Comparison of ENCODE assay signal across 16 cellular contexts in the genomic region with DNA sequence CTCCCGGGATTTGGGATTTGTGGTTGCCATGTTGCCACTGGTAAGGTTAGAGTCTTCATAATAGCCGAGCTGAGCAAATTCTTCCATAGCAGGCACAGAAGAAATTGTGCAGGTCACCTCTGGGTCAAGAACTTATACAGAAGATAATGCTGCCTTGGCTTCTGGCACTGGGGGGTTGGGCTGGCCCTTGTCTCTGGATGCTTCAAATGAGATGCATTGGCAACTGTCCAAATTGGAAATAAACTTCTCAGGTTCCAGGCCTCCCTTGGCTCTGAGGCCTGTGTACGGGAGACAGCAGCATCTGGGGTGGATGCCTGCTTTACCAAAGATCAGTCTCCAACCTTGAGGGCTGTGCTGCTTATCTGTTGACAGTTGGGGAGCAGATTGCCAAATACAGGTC. TPM values are rescaled to one million over a fixed set of nuclear protein-coding genes. Genes with fewer than 3 reads are reported as not detected.
DNase-seq lines count a peak whose midpoint lies in the region; ATAC-seq, FAIRE-seq and TF ChIP-seq lines count a peak whose summit lies in the region.
"Had no signal": no experiment of that assay in that cellular context is flagged by ENCODE, and none has a peak within 500 bp of the region (broad histone marks: within the 10 kb centered on the region; RNA-seq: fewer than 3 reads in every experiment).

No MANE protein-coding gene starts in this region.

- RAD21 ChIA-PET in GM12878 (lab: Charles Lee; ENCODE audit: unreplicated experiment), result interaction anchor here (1.0 kb wide), 2 partner anchors 10 to 55 kb away, joined by 3 to 4 read pairs; no protein-coding TSS in a partner anchor

- SMC1A ChIA-PET in GM12878 (lab: Charles Lee; ENCODE audit: uncharacterized antibody, unreplicated experiment), result interaction anchor here (1.3 kb wide), 1 partner anchor 9 kb away, joined by 3 read pairs; no protein-coding TSS in a partner anchor

- no TSS peak for BruUV-seq in GM12878 (replicated peaks; lab: Mats Ljungman, UMichigan)

- peaks cover 0 to 3% of the 10 kb centered on the region in 2 donors for H3K27me3 Mint-ChIP-seq in natural killer cell (ENCODE audit: low read depth in 2 of 2)
- H3K27me3 Mint-ChIP-seq: IgD-negative memory B cell had no signal

- no peak overlapping the region for H3K4me2 ChIP-seq in GM12878 (ENCODE audit: control insufficient read depth, insufficient read depth)

- 88% methylated on average over 3 of the region's 3 CpGs for WGBS in GM12878 (ENCODE audit: insufficient coverage, insufficient replicate concordance, low lambda C conversion rate, missing lambda C conversion rate)
- 80 to 98% (median 86%) methylated on average over 3 of the region's 3 CpGs for WGBS in spleen, 5 donors

- no peaks in the 10 kb centered on the region for H3K36me3 Mint-ChIP-seq in natural killer cell
- H3K36me3 Mint-ChIP-seq: activated naive CD8-positive, alpha-beta T cell treated with anti-CD3 and anti-CD28 coated beads for 36 hours; IgD-negative memory B cell had no signal

- POLR2A ChIA-PET in GM12878 (lab: Charles Lee), result no interaction called here

- peak; percentile 18; the same call in 1 of the 3 replicates for ATAC-seq in GM12878
- ATAC-seq in natural killer cell, result no peak
- ATAC-seq in HG03520 (IDR thresholded peaks at IDR 0.05; ENCODE audit: unreplicated experiment), result no peak

- CTCF ChIA-PET in GM12878 (lab: Yijun Ruan, JAX), result interaction anchor here (0.9 to 1.2 kb wide), 2 partner anchors 8 to 118 kb away, joined by 3 to 5 read pairs; no protein-coding TSS in a partner anchor

- no peaks in the 10 kb centered on the region for H4K20me1 ChIP-seq in GM12878 (ENCODE audit: control insufficient read depth, insufficient read depth)

- H3K4me3 ChIP-seq in GM12878, result no peak overlapping the region
- H3K4me3 ChIP-seq in spleen, result no peak overlapping the region
- H3K4me3 ChIP-seq: lung, uterus had no signal

- no peaks in the 10 kb centered on the region for H3K36me3 ChIP-seq in GM12878 (ENCODE audit: control insufficient read depth in 2 of 2, insufficient read depth in 2 of 2, low read length in 1 of 2)
- no peaks in the 10 kb centered on the region for H3K36me3 ChIP-seq in spleen
- H3K36me3 ChIP-seq: uterus had no signal

- no peaks in the 10 kb centered on the region for H3K4me1 ChIP-seq in GM12878 (ENCODE audit: control insufficient read depth, insufficient read depth, low read length)
- no peaks in the 10 kb centered on the region for H3K4me1 ChIP-seq in spleen
- H3K4me1 ChIP-seq: uterus had no signal

- H3K27ac Mint-ChIP-seq in natural killer cell, result no peak overlapping the region
- H3K27ac Mint-ChIP-seq: activated naive CD8-positive, alpha-beta T cell treated with anti-CD3 and anti-CD28 coated beads for 36 hours; B cell; IgD-negative memory B cell had no signal

- intact Hi-C loops in GM12878 (cut with micrococcal nuclease; ENCODE audit: unreplicated experiment) (no loop called here), natural killer cell (cut with micrococcal nuclease) (no loop called here), spleen (cut with DNase I; ENCODE audit: low total_unique reads) (no loop called here)

- FAIRE-seq in GM12878 (lab: Jason Lieb, UNC), result no peak

- no peaks in the 10 kb centered on the region for H3K79me2 ChIP-seq in GM12878 (ENCODE audit: control insufficient read depth, insufficient read depth, low read length)

- no peak overlapping the region for H3K9ac ChIP-seq in GM12878 (ENCODE audit: control insufficient read depth, insufficient read depth, low read length)

- H3K9me3 ChIP-seq in GM12878 (replicated peaks; ENCODE audit: control insufficient read depth, insufficient read depth, low read length), result no peaks in the 10 kb centered on the region
- no peaks in the 10 kb centered on the region for H3K9me3 ChIP-seq in spleen
- H3K9me3 ChIP-seq: uterus had no signal

- in situ Hi-C loops in G401 (cut with HindIII; ENCODE audit: low sequenced_read_pairs) (no loop called here), GM12878 (cut with MboI) (no loop called here)

- H3K27ac ChIP-seq in GM12878 (ENCODE audit: control insufficient read depth, insufficient read depth) (no peak overlapping the region), spleen (no peak overlapping the region)
- H3K27ac ChIP-seq: uterus had no signal

- H3K4me1 Mint-ChIP-seq in natural killer cell, result no peaks in the 10 kb centered on the region
- H3K4me1 Mint-ChIP-seq: activated naive CD8-positive, alpha-beta T cell treated with anti-CD3 and anti-CD28 coated beads for 36 hours; B cell; IgD-negative memory B cell had no signal

- H3K4me3 Mint-ChIP-seq in natural killer cell, result no peak overlapping the region
- H3K4me3 Mint-ChIP-seq: activated naive CD8-positive, alpha-beta T cell treated with anti-CD3 and anti-CD28 coated beads for 36 hours; B cell; IgD-negative memory B cell had no signal

- TF ChIP-seq POLR2A in GM12878 (IDR thresholded peaks at IDR 0.05; ENCODE audit: low read depth, low read length) (no peak), spleen (IDR thresholded peaks at IDR 0.05) (no peak)

- H3K9me3 Mint-ChIP-seq in natural killer cell, result no peaks in the 10 kb centered on the region
- H3K9me3 Mint-ChIP-seq: activated naive CD8-positive, alpha-beta T cell treated with anti-CD3 and anti-CD28 coated beads for 36 hours; IgD-negative memory B cell had no signal

- no peak overlapping the region for H2AFZ ChIP-seq in GM12878 (ENCODE audit: control insufficient read depth, low read depth, low read length)

- TF ChIP-seq RAD21 in GM12878 (IDR thresholded peaks at IDR 0.05; ENCODE audit: insufficient read depth, low read depth, low read length), result no peak

- DNase-seq in COLO668 (lab: John Stamatoyannopoulos, UW; ENCODE audit: unreplicated experiment), result peak; percentile 22
- DNase-seq in G401 (ENCODE audit: low spot score), result peak; percentile 34
- DNase-seq in NCI-H2196 (lab: John Stamatoyannopoulos, UW; ENCODE audit: unreplicated experiment), result peak; percentile 69
- no peak for DNase-seq in GM12878 (ENCODE audit: low read depth, low spot score)
- DNase-seq in iPS-NIHi7 (ENCODE audit: extremely low spot score), result no peak
- DNase-seq in natural killer cell, result no peak
- no peak for DNase-seq in spleen
- DNase-seq: activated CD4-positive, alpha-beta T cell treated with anti-CD3 and anti-CD28 coated beads for 48 hours; activated naive CD8-positive, alpha-beta T cell treated with anti-CD3 and anti-CD28 coated beads for 36 hours; cerebellar nuclear complex; stimulated activated naive CD4-positive, alpha-beta T cell treated with Interleukin-2 at 50 U/mL for 16 hours; uterus had no signal

- H3K27me3 ChIP-seq in GM12878 (replicated peaks in 1 of 2; ENCODE audit: control insufficient read depth in 2 of 2, insufficient read depth in 2 of 2, low read length in 1 of 2) (no peaks in the 10 kb centered on the region), spleen (replicated peaks in 1 of 7) (no peaks in the 10 kb centered on the region)
- H3K27me3 ChIP-seq: uterus had no signal

- TF ChIP-seq CTCF in GM12878 (IDR thresholded peaks at IDR 0.05 in 2 of 3, conservative IDR thresholded peaks at IDR 0.05 in 1 of 3; ENCODE audit: control insufficient read depth in 2 of 3, extremely low read depth in 1 of 3, insufficient read depth in 1 of 3, low read depth in 3 of 3, low read length in 3 of 3) (no peak), natural killer cell (IDR thresholded peaks at IDR 0.05) (no peak), spleen (IDR thresholded peaks at IDR 0.05 in 8 of 11, conservative IDR thresholded peaks at IDR 0.05 in 3 of 11) (no peak)

- TF ChIP-seq EP300 in GM12878 (IDR thresholded peaks at IDR 0.05; ENCODE audit: borderline replicate concordance in 1 of 2, control insufficient read depth in 1 of 2, low read depth in 2 of 2, low read length in 2 of 2), result no peak

TF ChIP-seq in GM12878, 131 proteins besides CTCF, POLR2A, EP300 and RAD21 (continues in another document):
- no peak for TF ChIP-seq KLF5 (IDR thresholded peaks at IDR 0.05; ENCODE audit: partially characterized antibody)

RNA-seq across cellular contexts. Expression of gene MYO6, which starts 26.2 kb away (rescaled TPM):
- total RNA-seq in G401 (2014; rRNA removed; shearing (Covaris generic)), result 1.2 and 4.3 TPM in 2 replicates
- total RNA-seq in GM12878 (2013; cell fraction: nucleolus; rRNA removed), result 31.1 and 32.1 TPM in 2 replicates
- total RNA-seq in GM12878 (2014; rRNA removed) (9.7 and 11.6 TPM in 2 replicates), GM12878 (2014; rRNA removed; fragmentation: Illumina TruSeq; extraction: Trizol) (11.3 and 11.6 TPM in 2 replicates), GM12878 (2021) (22.6 and 23.2 TPM in 2 replicates), natural killer cell (1 to 10 TPM; 3.7 to 9.2 (median 6.6) TPM), spleen (10 to 100 TPM; 15.3 to 29.1 (median 21.6) TPM)
- polyA plus RNA-seq in GM12878 (2011; ENCODE audit: low read depth), result 2.1 TPM
- polyA plus RNA-seq in GM12878 (2011; rRNA removed) (30.4 and 48.0 TPM in 2 replicates), GM12878 (2014; fragmentation: Illumina TruSeq; extraction: Trizol) (22.3 and 29.2 TPM in 2 replicates), GM12878 (2014; fragmentation: Nextera tagmentation; extraction: Ambion mirVana) (1 to 10 TPM; 7.9 to 8.0 TPM), GM12878 (2014; rRNA removed) (9.0 and 11.0 TPM in 2 replicates), GM12878 (2016; fragmentation: Nextera tagmentation; extraction: Ambion mirVana) (10 to 100 TPM; 27.7 to 27.9 TPM), spleen (1 to 10 TPM; 4.2 to 6.5 (median 6.0) TPM)
- 14.5 and 17.5 TPM in 2 replicates for polyA plus RNA-seq in GM12878 (2011; cell fraction: cytosol; rRNA removed)
- 28.1 and 44.5 TPM in 2 replicates for polyA plus RNA-seq in GM12878 (2011; cell fraction: nucleus; rRNA removed)
- polyA plus RNA-seq in GM12878 (2012), result 3.1 and 4.0 TPM in 2 replicates
- 27.5 and 28.5 TPM in 2 replicates for polyA minus RNA-seq in GM12878 (2011; rRNA and poly(A)+ RNA removed)
- 12.8 and 16.5 TPM in 2 replicates for polyA minus RNA-seq in GM12878 (2011; cell fraction: cytosol; rRNA and poly(A)+ RNA removed)
- polyA minus RNA-seq in GM12878 (2011; cell fraction: nucleus; rRNA and poly(A)+ RNA removed), result 16.8 and 27.3 TPM in 2 replicates

Comparison
In these comparisons a context has a peak if more than half of its experiments do, and no peak if none do; other contexts are left out.
1. DNase-seq: peak in COLO668 (single experiment), G401 (single experiment) and NCI-H2196 (single experiment); none in GM12878 (single experiment), iPS-NIHi7 (single experiment), natural killer cell (single experiment) and spleen (single experiment).